In genomic region chr12:67482751-67483661, GRCh38 we compare ENCODE assay signal across 9 cellular contexts.
DNase-seq lines count a peak whose midpoint lies in the region; ATAC-seq and TF ChIP-seq lines count a peak whose summit lies in the region.
"Had no signal": no experiment of that assay in that cellular context is flagged by ENCODE, and none has a peak within 500 bp of the region (broad histone marks: within the 10 kb centered on the region; RNA-seq: fewer than 3 reads in every experiment).

No MANE protein-coding gene starts in this region.

- no peaks in the 10 kb centered on the region for H3K27me3 ChIP-seq in Peyer's patch
- H3K27me3 ChIP-seq: breast epithelium had no signal

- H3K9me3 ChIP-seq in Peyer's patch, result peaks cover 0 to 11% (median under 1%) of the 10 kb centered on the region in 4 donors

- no peak for TF ChIP-seq POLR2A in Peyer's patch (IDR thresholded peaks at IDR 0.05)

- no peak for TF ChIP-seq CTCF in Peyer's patch (IDR thresholded peaks at IDR 0.05)
- TF ChIP-seq CTCF in omental fat pad (IDR thresholded peaks at IDR 0.05), result no peak

- peaks cover 0 to 11% (median 5%) of the 10 kb centered on the region in 4 donors for H3K4me1 ChIP-seq in Peyer's patch

- no peaks in the 10 kb centered on the region for H3K36me3 ChIP-seq in Peyer's patch
- H3K36me3 ChIP-seq: breast epithelium had no signal

- H3K27ac ChIP-seq in Peyer's patch, result peak overlapping the region in 3 of 4 donors; percentile 22 to 33 (median 27)
- H3K27ac ChIP-seq: breast epithelium had no signal

- DNase-seq in NCI-H1436 (lab: John Stamatoyannopoulos, UW) (peak; percentile 13), NCI-H1436 treated with DMSO at 0.1 percent for 48 hours (lab: John Stamatoyannopoulos, UW) (no peak), Peyer's patch (peak in 2 of 3 donors; percentile 83 to 94), hypothalamus (lab: John Stamatoyannopoulos, UW) (peak in 38 of 51 donors; percentile 2 to 71 (median 37)), omental fat pad (ENCODE audit: low spot score) (no peak)
- peak; percentile 51 for DNase-seq in activated naive CD4-positive, alpha-beta T cell treated with Interleukin-2 at 50 U/mL for 16 hours
- DNase-seq in stimulated activated CD4-positive, alpha-beta T cell treated with anti-CD3 and anti-CD28 coated beads, Interleukin-4, amount 100 ng/mL, for 24 hours, result peak; percentile 58

- no peak overlapping the region for H3K4me3 ChIP-seq in Peyer's patch
- H3K4me3 ChIP-seq: breast epithelium had no signal

- peak; percentile 52 for ATAC-seq in HG03159 (IDR thresholded peaks at IDR 0.05; ENCODE audit: unreplicated experiment)
- no peak for ATAC-seq in omental fat pad (ENCODE audit: low FRiP score)

Comparison
In these comparisons a context has a peak if more than half of its experiments do, and no peak if none do; other contexts are left out.
1. DNase-seq: peak in NCI-H1436 (single experiment), Peyer's patch (2 of 3), activated naive CD4-positive, alpha-beta T cell treated with Interleukin-2 at 50 U/mL for 16 hours (single experiment), hypothalamus (38 of 51) and stimulated activated CD4-positive, alpha-beta T cell treated with anti-CD3 and anti-CD28 coated beads, Interleukin-4, amount 100 ng/mL, for 24 hours (single experiment); none in NCI-H1436 treated with DMSO at 0.1 percent for 48 hours (single experiment) and omental fat pad (single experiment).